8 cellular contexts compared by ENCODE assay signal in genomic region chr11:70621241-70621640, GRCh38.
"Had no signal": no experiment of that assay in that cellular context is flagged by ENCODE, and none has a peak within 500 bp of the region (broad histone marks: within the 10 kb centered on the region; RNA-seq: fewer than 3 reads in every experiment).

No MANE protein-coding gene starts in this region.

- H2AFZ ChIP-seq: GM23248 had no signal

- H3K4me3 ChIP-seq: GM23248, K562 had no signal

- H3K27ac Mint-ChIP-seq: H9 had no signal

- FAIRE-seq: H54, HTR-8/SVneo, K562 had no signal

- H3K4me3 Mint-ChIP-seq: H9 had no signal

- ATAC-seq: K562 had no signal

- DNase-seq: GM23248, GOT3, H9, HCEC 1CT, IMR-90 had no signal

- H3K9me3 Mint-ChIP-seq: H9 had no signal

- H3K9ac ChIP-seq: GM23248 had no signal

- H3K27ac ChIP-seq: GM23248 had no signal
